2 cellular contexts compared by ENCODE assay signal in genomic region chr19:41235480-41235879, GRCh38.
TF ChIP-seq lines count a peak whose summit lies in the region.

No MANE protein-coding gene starts in this region.

TF ChIP-seq in HepG2, 621 proteins besides CTCF, POLR2A, EP300 and RAD21:
- no peak for TF ChIP-seq ZNF512B (CRISPR knock-in tag; IDR thresholded peaks at IDR 0.05; ENCODE audit: borderline replicate concordance)
- no peak for TF ChIP-seq GATA4 (IDR thresholded peaks at IDR 0.05; ENCODE audit: borderline replicate concordance, low read depth)
- TF ChIP-seq ZNF629 (CRISPR knock-in tag; conservative IDR thresholded peaks at IDR 0.05): peak; percentile 77
- no peak for TF ChIP-seq ELF4 (CRISPR knock-in tag; IDR thresholded peaks at IDR 0.05; ENCODE audit: borderline replicate concordance)
TF ChIP-seq in HepG2: peak in this region for 1.

TF ChIP-seq in K562, 482 proteins besides CTCF, POLR2A, EP300 and RAD21:
- TF ChIP-seq HDAC2 (IDR thresholded peaks at IDR 0.05): peak; percentile 69; the same call in 1 of the 2 replicates
- no peak for TF ChIP-seq ZZZ3 (IDR thresholded peaks at IDR 0.05)
- no peak for TF ChIP-seq MECOM (CRISPR knock-in tag; IDR thresholded peaks at IDR 0.05)
- TF ChIP-seq CHD4 (IDR thresholded peaks at IDR 0.05; ENCODE audit: insufficient read depth, insufficient replicate concordance, low read depth, low read length, poor library complexity, severe bottlenecking): peak; percentile 47
- TF ChIP-seq TARDBP (IDR thresholded peaks at IDR 0.05): no peak
- no peak for TF ChIP-seq PHB2 (IDR thresholded peaks at IDR 0.05; ENCODE audit: low read depth)
- peak; percentile 56; the same call in 1 of the 2 replicates for TF ChIP-seq SMARCA5 (IDR thresholded peaks at IDR 0.05)
- no peak for TF ChIP-seq U2AF2 (optimal IDR thresholded peaks at IDR 0.05; ENCODE audit: low read depth, low read length)
- TF ChIP-seq KDM1A (IDR thresholded peaks at IDR 0.05): peak; percentile 67 to 74
- TF ChIP-seq NR2F6 (CRISPR knock-in tag; IDR thresholded peaks at IDR 0.05): no peak
- peak; percentile 79 for TF ChIP-seq ADNP (tag; IDR thresholded peaks at IDR 0.05)
- no peak for TF ChIP-seq MAFK (IDR thresholded peaks at IDR 0.05; ENCODE audit: low read length)
- no peak for TF ChIP-seq EHMT2 (IDR thresholded peaks at IDR 0.05)
- peak; percentile 73 for TF ChIP-seq ESRRA (IDR thresholded peaks at IDR 0.05; ENCODE audit: borderline replicate concordance, low read depth)
- TF ChIP-seq KDM4B (IDR thresholded peaks at IDR 0.05; ENCODE audit: borderline replicate concordance in 2 of 2, low read depth in 1 of 2): no peak
- no peak for TF ChIP-seq ZBTB9 (CRISPR knock-in tag; IDR thresholded peaks at IDR 0.05)
- no peak for TF ChIP-seq L3MBTL2 (IDR thresholded peaks at IDR 0.05)
- no peak for TF ChIP-seq ZNF174 (CRISPR knock-in tag; IDR thresholded peaks at IDR 0.05)
- TF ChIP-seq HMGN3 (IDR thresholded peaks at IDR 0.05; ENCODE audit: borderline replicate concordance, extremely low read depth, insufficient read length, low read depth, low read length): no peak
- TF ChIP-seq POLR2H (tag; IDR thresholded peaks at IDR 0.05; ENCODE audit: low read depth): no peak
- TF ChIP-seq MYNN (IDR thresholded peaks at IDR 0.05): no peak
- no peak for TF ChIP-seq MYNN (CRISPR knock-in tag; IDR thresholded peaks at IDR 0.05)
- TF ChIP-seq COPS2 (conservative IDR thresholded peaks at IDR 0.05): no peak
- no peak for TF ChIP-seq ZNF830 (CRISPR knock-in tag; IDR thresholded peaks at IDR 0.05)
- TF ChIP-seq MCM3 (IDR thresholded peaks at IDR 0.05): no peak
- 0 out of 3 replicates have a peak, but pooled peaks of 1 of the 2 experiments have one; percentile 47 for TF ChIP-seq CBX3 (IDR thresholded peaks at IDR 0.05; ENCODE audit: borderline replicate concordance in 1 of 2, low read length in 2 of 2)
- TF ChIP-seq ZBTB33 (CRISPR knock-in tag; IDR thresholded peaks at IDR 0.05): peak; percentile 48; the same call in 1 of the 2 replicates
- TF ChIP-seq SFPQ (IDR thresholded peaks at IDR 0.05; ENCODE audit: low read depth, low read length): no peak
- no peak for TF ChIP-seq EP400 (IDR thresholded peaks at IDR 0.05)
- no peak for TF ChIP-seq KAT7 (CRISPR knock-in tag; IDR thresholded peaks at IDR 0.05; ENCODE audit: borderline replicate concordance)
- TF ChIP-seq RBM25 (IDR thresholded peaks at IDR 0.05; ENCODE audit: low read depth, low read length, severe bottlenecking): peak; percentile 89
- peak; percentile 83 for TF ChIP-seq ZNF24 (IDR thresholded peaks at IDR 0.05)
- peak; percentile 89 for TF ChIP-seq BCOR (IDR thresholded peaks at IDR 0.05)
